In genomic region chr10:124744688-124745055, GRCh38 we compare ENCODE assay signal across 8 cellular contexts. TPM values are rescaled to one million over a fixed set of nuclear protein-coding genes. Genes with fewer than 3 reads are reported as not detected.
DNase-seq lines count a peak whose midpoint lies in the region; ATAC-seq and TF ChIP-seq lines count a peak whose summit lies in the region.

No MANE protein-coding gene starts in this region.

- ATAC-seq in body of pancreas (peak; percentile 52), HG03571 (IDR thresholded peaks at IDR 0.05; ENCODE audit: unreplicated experiment) (no peak), HG02610 (IDR thresholded peaks at IDR 0.05; ENCODE audit: unreplicated experiment) (no peak)

- H3K4me3 ChIP-seq in HUES64 (ENCODE audit: low read length) (peak overlapping the region; percentile 68), body of pancreas (peak overlapping the region in 1 of 2 donors; percentile 7), suprapubic skin (peak overlapping the region; percentile 90)

- no peak for TF ChIP-seq EP300 in suprapubic skin (IDR thresholded peaks at IDR 0.05)

- WGBS in HUES64: 5% methylated on average over 8 of the region's 8 CpGs
- 0% methylated on average over 8 of the region's 8 CpGs for WGBS in body of pancreas, 2 donors
- under 1% methylated on average over 8 of the region's 8 CpGs for WGBS in suprapubic skin

- TF ChIP-seq POLR2A in body of pancreas (IDR thresholded peaks at IDR 0.05) (peak in 2 of 3 donors; percentile 6 to 41), suprapubic skin (IDR thresholded peaks at IDR 0.05) (no peak)

- peak overlapping the region; percentile 63; the same call in 1 of the 2 replicates for H3K9ac ChIP-seq in HUES64 (ENCODE audit: low read depth, low read length)

- peaks cover 44% of the 10 kb centered on the region for H3K4me1 ChIP-seq in HUES64 (ENCODE audit: insufficient read depth, low read length)
- H3K4me1 ChIP-seq in body of pancreas: peaks cover 35% of the 10 kb centered on the region
- H3K4me1 ChIP-seq in suprapubic skin: peaks cover 68% of the 10 kb centered on the region

- peak overlapping the region; percentile 71; the same call in 1 of the 2 replicates for H3K27ac ChIP-seq in HUES64 (ENCODE audit: low read depth, low read length)
- peak overlapping the region; percentile 64 to 85 (median 80) for H3K27ac ChIP-seq in body of pancreas
- H3K27ac ChIP-seq in suprapubic skin: peak overlapping the region; percentile 95

- TF ChIP-seq CTCF in body of pancreas (IDR thresholded peaks at IDR 0.05) (no peak), suprapubic skin (IDR thresholded peaks at IDR 0.05) (no peak)

- H3K9me3 ChIP-seq in HUES64 (ENCODE audit: insufficient read depth, low read depth, low read length) (no peaks in the 10 kb centered on the region), body of pancreas (no peaks in the 10 kb centered on the region), suprapubic skin (no peaks in the 10 kb centered on the region)

- H3K27me3 ChIP-seq in HUES64 (ENCODE audit: insufficient read depth, low read length) (peaks cover 24% of the 10 kb centered on the region), body of pancreas (no peaks in the 10 kb centered on the region), suprapubic skin (no peaks in the 10 kb centered on the region)

- DNase-seq in Ammon's horn (ENCODE audit: low spot score) (peak; percentile 51), body of pancreas (no peak), kidney tubule cell (ENCODE audit: low spot score) (peak; percentile 68), suprapubic skin (ENCODE audit: low spot score in 2 of 2) (no peak), KBM-7 (no peak)

- intact Hi-C loops in body of pancreas (cut with DNase I): loop anchor here (10.0 kb wide), 1 partner anchor 50 kb away; the partner anchor contains the start of gene EEF1AKMT2

- H3K36me3 ChIP-seq in HUES64 (ENCODE audit: insufficient read depth, low read length): peaks cover 14% of the 10 kb centered on the region
- peaks cover 0 to 2% of the 10 kb centered on the region in 2 donors for H3K36me3 ChIP-seq in body of pancreas (replicated peaks in 1 of 2; ENCODE audit: insufficient read depth in 1 of 2, low read depth in 2 of 2)
- H3K36me3 ChIP-seq in suprapubic skin: no peaks in the 10 kb centered on the region

- in situ Hi-C loops in KBM-7 (cut with MboI; ENCODE audit: low pct_unique_long_range_greater_than_20kb, low sequenced_read_pairs): loop anchor here (25.0 kb wide), 1 partner anchor 207 kb away; no protein-coding TSS in a partner anchor

RNA-seq across cellular contexts. Expression of gene FAM53B, which starts 0.5 kb away (rescaled TPM):
- polyA plus RNA-seq in HUES64 (2013, experiment 1 of 2): 11.2 TPM
- polyA plus RNA-seq in HUES64 (2013, experiment 2 of 2): 12.9 TPM
- total RNA-seq in body of pancreas (10 to 100 TPM; 17.1 to 21.1 TPM), suprapubic skin (10 to 100 TPM; 63.5 to 75.5 (median 67.3) TPM)

RNA-seq across cellular contexts. Expression of gene EEF1AKMT2, which starts 47.0 kb away (rescaled TPM):
- 22.4 TPM for polyA plus RNA-seq in HUES64 (2013, experiment 1 of 2)
- 30.5 TPM for polyA plus RNA-seq in HUES64 (2013, experiment 2 of 2)
- 10 to 100 TPM in 1 of 2 donors, 1 to 10 TPM in 1; 2.6 to 14.3 TPM for total RNA-seq in body of pancreas
- 10 to 100 TPM; 11.4 to 23.8 (median 15.3) TPM for total RNA-seq in suprapubic skin

RNA-seq across cellular contexts. Expression of gene ABRAXAS2, which starts 56.9 kb away (rescaled TPM):
- polyA plus RNA-seq in HUES64 (2013, experiment 1 of 2): 11.0 TPM
- polyA plus RNA-seq in HUES64 (2013, experiment 2 of 2): 11.7 TPM
- total RNA-seq in body of pancreas (1 to 10 TPM; 4.3 to 7.3 TPM), suprapubic skin (10 to 100 TPM; 12.4 to 17.3 (median 15.7) TPM)

Comparison
In these comparisons a context has a peak if more than half of its experiments do, and no peak if none do; other contexts are left out.
1. DNase-seq: peak in Ammon's horn (single experiment) and kidney tubule cell (single experiment); none in body of pancreas (0 of 4), suprapubic skin (0 of 2) and KBM-7 (single experiment).
2. POLR2A ChIP-seq: peak in body of pancreas (2 of 3); none in suprapubic skin (0 of 2).
3. Peak in every context shown above with its lines, with median percentiles within 50 percentile points of each other: H3K27ac ChIP-seq.